8 cellular contexts compared by ENCODE assay signal in genomic region chr7:92621026-92621540, GRCh38. TPM values are rescaled to one million over a fixed set of nuclear protein-coding genes. Genes with fewer than 3 reads are reported as not detected.
A peak's percentile ranks its signal among the peaks of the same experiment; 100 is the strongest.
DNase-seq lines count a peak whose midpoint lies in the region; ATAC-seq lines count a peak whose summit lies in the region.

No MANE protein-coding gene starts in this region.

- peak; percentile 62 for ATAC-seq in GM18519 (IDR thresholded peaks at IDR 0.05; ENCODE audit: low FRiP score, unreplicated experiment)
- peak; percentile 65 for ATAC-seq in HG03103 (IDR thresholded peaks at IDR 0.05; ENCODE audit: low read depth, unreplicated experiment)
- ATAC-seq in activated CD4-positive, CD25-positive, alpha-beta regulatory T cell treated with anti-CD3 and anti-CD28 coated beads, Interleukin-2, amount 50 U/mL, for 24 hours = peak; percentile 76 to 79
- peak; percentile 97 for ATAC-seq in left lobe of liver

- DNase-seq in ACHN (peak; percentile 91), NCI-H226 (peak; percentile 72), cerebellum (ENCODE audit: low spot score) (peak; percentile 58), left lobe of liver (ENCODE audit: low spot score) (peak; percentile 55)
- DNase-seq in stimulated activated CD4-positive, alpha-beta T cell treated with anti-CD3 and anti-CD28 coated beads, Interleukin-4, amount 100 ng/mL, for 48 hours (ENCODE audit: low read depth in 2 of 2) = peak; percentile 60 to 79

- in situ Hi-C loops in ACHN (cut with HindIII; ENCODE audit: low pct_ligation_motif_present, low pct_unique_long_range_greater_than_20kb, low sequenced_read_pairs) = no loop called here

RNA-seq across cellular contexts. Expression of gene FAM133B, which starts 30.9 kb away (rescaled TPM):
- 39.9 TPM for total RNA-seq in cerebellum
- total RNA-seq in left lobe of liver = 9.1 TPM

Comparison
In these comparisons a context has a peak if more than half of its experiments do, and no peak if none do; other contexts are left out.
1. Peak in every context shown above with its lines: DNase-seq and ATAC-seq.